Comparison of ENCODE assay signal across 1 cellular context in the genomic region with DNA sequence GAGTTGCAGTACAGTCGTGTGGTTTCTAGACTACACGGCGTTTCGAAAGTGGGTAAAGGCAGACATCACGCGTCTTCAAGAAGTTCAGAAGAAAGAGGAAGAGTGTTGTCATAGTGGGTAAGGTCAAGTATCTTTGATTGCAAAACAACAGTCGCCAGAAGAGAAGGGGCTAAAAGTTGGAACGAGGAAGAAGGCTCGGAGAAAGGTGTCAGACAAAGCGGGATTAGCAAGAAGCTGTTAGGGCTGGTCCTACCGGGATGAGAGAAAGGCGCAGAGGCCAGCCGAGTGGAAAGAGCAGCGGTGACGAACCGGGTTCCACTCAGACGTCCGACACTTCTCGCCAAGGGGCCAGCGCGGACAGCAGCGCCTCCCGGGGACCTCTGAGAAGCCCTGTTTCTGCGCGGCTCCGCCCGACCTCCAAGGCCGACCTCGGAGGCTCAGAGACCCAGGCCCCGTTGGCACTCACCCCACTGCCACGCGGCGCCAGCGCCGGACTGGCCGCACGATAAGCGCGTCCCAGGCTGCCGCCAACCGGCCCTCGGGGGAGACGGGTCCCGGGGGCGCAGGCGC.
TF ChIP-seq lines count a peak whose summit lies in the region.

No MANE protein-coding gene starts in this region.

TF ChIP-seq in H1, 55 proteins besides CTCF, POLR2A, EP300 and RAD21 (continued from another document):
- no peak for TF ChIP-seq JUND (IDR thresholded peaks at IDR 0.05; ENCODE audit: low read length)
- TF ChIP-seq, protein P1, sequence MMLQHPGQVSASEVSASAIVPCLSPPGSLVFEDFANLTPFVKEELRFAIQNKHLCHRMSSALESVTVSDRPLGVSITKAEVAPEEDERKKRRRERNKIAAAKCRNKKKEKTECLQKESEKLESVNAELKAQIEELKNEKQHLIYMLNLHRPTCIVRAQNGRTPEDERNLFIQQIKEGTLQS (IDR thresholded peaks at IDR 0.05; ENCODE audit: insufficient read depth, low read depth, low read length) = no peak
- TF ChIP-seq TAF1 (IDR thresholded peaks at IDR 0.05; ENCODE audit: low read depth, low read length) = no peak
- no peak for TF ChIP-seq SP1 (IDR thresholded peaks at IDR 0.05; ENCODE audit: low read depth, low read length)
- no peak for TF ChIP-seq FOSL1 (IDR thresholded peaks at IDR 0.05; ENCODE audit: insufficient read depth, low read depth, low read length)
- TF ChIP-seq RNF2 (IDR thresholded peaks at IDR 0.05; ENCODE audit: borderline replicate concordance, low read depth, low read length, missing control alignments, poor library complexity, severe bottlenecking) = no peak
- no peak for TF ChIP-seq POU5F1 (IDR thresholded peaks at IDR 0.05; ENCODE audit: low read depth, low read length)
- TF ChIP-seq TAF7 (optimal IDR thresholded peaks at IDR 0.05; ENCODE audit: borderline replicate concordance, low read depth, low read length) = no peak
- TF ChIP-seq RXRA (IDR thresholded peaks at IDR 0.05; ENCODE audit: insufficient read depth, low read depth, low read length) = no peak
- no peak for TF ChIP-seq SIN3A (conservative IDR thresholded peaks at IDR 0.05 in 1 of 2, IDR thresholded peaks at IDR 0.05 in 1 of 2; ENCODE audit: low read depth in 1 of 2, low read length in 2 of 2)
- TF ChIP-seq SP4 (IDR thresholded peaks at IDR 0.05; ENCODE audit: low read length) = no peak
